In the genomic region with DNA sequence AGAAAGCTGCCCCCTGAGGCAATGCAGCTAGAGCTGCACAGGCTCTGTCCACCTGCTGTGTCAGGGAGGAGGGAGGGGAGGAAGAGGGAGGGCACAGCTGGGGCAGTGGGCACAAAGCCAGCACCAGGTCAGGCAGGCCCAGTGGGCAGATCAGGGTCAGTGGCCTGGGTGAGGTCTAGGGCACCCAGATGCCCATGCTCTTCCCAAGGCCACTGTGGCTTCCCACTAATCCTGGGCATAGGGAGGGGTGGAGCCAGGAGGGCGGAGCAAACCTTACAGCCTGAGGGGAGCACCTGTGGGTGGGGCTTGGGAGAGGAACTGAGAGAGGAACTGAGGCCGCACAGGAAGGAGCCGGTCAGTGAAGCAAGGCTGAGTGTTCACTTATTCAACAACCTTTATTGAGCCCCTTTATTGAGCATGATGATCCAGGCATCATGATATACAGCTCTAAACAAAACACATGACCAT, we compare ENCODE assay signal across 9 cellular contexts. TPM values are rescaled to one million over a fixed set of nuclear protein-coding genes. Genes with fewer than 3 reads are reported as not detected.
A peak's percentile ranks its signal among the peaks of the same experiment; 100 is the strongest.
DNase-seq lines count a peak whose midpoint lies in the region; ATAC-seq and TF ChIP-seq lines count a peak whose summit lies in the region.
"Had no signal": no experiment of that assay in that cellular context is flagged by ENCODE, and none has a peak within 500 bp of the region (broad histone marks: within the 10 kb centered on the region; RNA-seq: fewer than 3 reads in every experiment).

No MANE protein-coding gene starts in this region.

- peak; percentile 88 for DNase-seq in GM13977 (ENCODE audit: low spot score)
- peak; percentile 15 for DNase-seq in SK-MEL-5 (ENCODE audit: low read depth, low spot score)
- no peak for DNase-seq in trophoblast cell
- no peak for DNase-seq in stimulated activated naive CD4-positive, alpha-beta T cell (lab: John Stamatoyannopoulos, UW)
- DNase-seq in caudate nucleus (lab: John Stamatoyannopoulos, UW): no peak
- no peak for DNase-seq in Ammon's horn (ENCODE audit: low spot score)
- DNase-seq: DMS79 treated with DMSO at 0.1 percent for 48 hours had no signal

- no peak overlapping the region for H2BK12ac ChIP-seq in trophoblast cell (ENCODE audit: low read length)

- H4K8ac ChIP-seq in trophoblast cell (ENCODE audit: low read depth, low read length): no peak overlapping the region

- peaks cover 2 to 12% of the 10 kb centered on the region in 2 experiments for H3K4me1 ChIP-seq in trophoblast cell (ENCODE audit: control insufficient read depth in 1 of 2, insufficient read depth in 2 of 2, low read length in 2 of 2)

- H3K27ac ChIP-seq in trophoblast cell (ENCODE audit: low read depth, low read length): no peak overlapping the region
- no peak overlapping the region for H3K27ac ChIP-seq in caudate nucleus (ENCODE audit: low read depth, low read length)

- no peak overlapping the region for H3K14ac ChIP-seq in trophoblast cell (ENCODE audit: low read length)

- no peak overlapping the region for H2AK5ac ChIP-seq in trophoblast cell (ENCODE audit: low read length)

- no peaks in the 10 kb centered on the region for H3K79me1 ChIP-seq in trophoblast cell (ENCODE audit: low read length)

- H4K12ac ChIP-seq in trophoblast cell (ENCODE audit: low read depth, low read length): no peak overlapping the region

- H2AFZ ChIP-seq in trophoblast cell (ENCODE audit: insufficient read depth, low read length, poor library complexity): no peak overlapping the region

- no peaks in the 10 kb centered on the region for H3K27me3 ChIP-seq in trophoblast cell (ENCODE audit: insufficient read depth, low read length)

- H3K4me2 ChIP-seq in trophoblast cell (ENCODE audit: low read length): no peak overlapping the region

- no peak overlapping the region for H3K4me3 ChIP-seq in trophoblast cell (ENCODE audit: low read depth, low read length)

- H3K79me2 ChIP-seq in trophoblast cell (ENCODE audit: control insufficient read depth, insufficient read depth, low read length, poor library complexity): no peaks in the 10 kb centered on the region

- no peak overlapping the region for H3K4ac ChIP-seq in trophoblast cell (ENCODE audit: low read depth, low read length)

- no CpG with 5 or more reads among the region's 3 CpGs for WGBS in trophoblast cell (ENCODE audit: extremely low coverage, insufficient coverage, insufficient read length)

- no peak overlapping the region for H3K23ac ChIP-seq in trophoblast cell (ENCODE audit: low read length)

- in situ Hi-C loops in GM13977 (cut with MboI; ENCODE audit: low pct_unique_long_range_greater_than_20kb, low sequenced_read_pairs, unreplicated experiment): no loop called here
- in situ Hi-C loops in SK-MEL-5 (cut with HindIII; ENCODE audit: low pct_unique_long_range_greater_than_20kb, low sequenced_read_pairs): no loop called here

- H2BK5ac ChIP-seq in trophoblast cell (ENCODE audit: low read depth, low read length, poor library complexity): no peak overlapping the region

- H3K36me3 ChIP-seq in trophoblast cell (ENCODE audit: control insufficient read depth in 1 of 2, insufficient read depth in 2 of 2, low read length in 2 of 2): no peaks in the 10 kb centered on the region

- no peak overlapping the region for H2BK120ac ChIP-seq in trophoblast cell (ENCODE audit: insufficient read depth, low read length, poor library complexity)

- H4K91ac ChIP-seq in trophoblast cell (ENCODE audit: low read depth, low read length): no peak overlapping the region

- ATAC-seq in GM21360 (IDR thresholded peaks at IDR 0.05; ENCODE audit: unreplicated experiment) (peak; percentile 92), HG03108 (IDR thresholded peaks at IDR 0.05; ENCODE audit: unreplicated experiment) (peak; percentile 98)

- no peak overlapping the region for H3K18ac ChIP-seq in trophoblast cell (ENCODE audit: low read length)

- TF ChIP-seq CTCF in GM13977 (IDR thresholded peaks at IDR 0.05; ENCODE audit: extremely low read depth, insufficient read depth, missing control alignments): no peak

- H3K9ac ChIP-seq in trophoblast cell (ENCODE audit: low read length): no peak overlapping the region

- no peaks in the 10 kb centered on the region for H3K9me3 ChIP-seq in trophoblast cell (ENCODE audit: insufficient read depth, low read depth, low read length)

RNA-seq across cellular contexts. Expression of a gene that starts 55.1 kb away (rescaled TPM):
- total RNA-seq in SK-MEL-5 (2014; rRNA removed; shearing (Covaris generic)): 9.4 and 10.4 TPM in 2 replicates
- polyA plus RNA-seq in SK-MEL-5 (2015; cell fraction: cytosol; rRNA removed): 6.9 and 7.9 TPM in 2 replicates
- 4.3 and 11.6 TPM in 2 replicates for polyA plus RNA-seq in SK-MEL-5 (2015; cell fraction: nucleus; rRNA removed)
- not detected in 2 replicates for polyA plus RNA-seq in trophoblast cell (2013)

Comparison
In these comparisons a context has a peak if more than half of its experiments do, and no peak if none do; other contexts are left out.
1. DNase-seq: peak in GM13977 (single experiment) and SK-MEL-5 (single experiment); none in trophoblast cell (0 of 2), stimulated activated naive CD4-positive, alpha-beta T cell (0 of 6), caudate nucleus (0 of 61) and Ammon's horn (single experiment).